In the genomic region with DNA sequence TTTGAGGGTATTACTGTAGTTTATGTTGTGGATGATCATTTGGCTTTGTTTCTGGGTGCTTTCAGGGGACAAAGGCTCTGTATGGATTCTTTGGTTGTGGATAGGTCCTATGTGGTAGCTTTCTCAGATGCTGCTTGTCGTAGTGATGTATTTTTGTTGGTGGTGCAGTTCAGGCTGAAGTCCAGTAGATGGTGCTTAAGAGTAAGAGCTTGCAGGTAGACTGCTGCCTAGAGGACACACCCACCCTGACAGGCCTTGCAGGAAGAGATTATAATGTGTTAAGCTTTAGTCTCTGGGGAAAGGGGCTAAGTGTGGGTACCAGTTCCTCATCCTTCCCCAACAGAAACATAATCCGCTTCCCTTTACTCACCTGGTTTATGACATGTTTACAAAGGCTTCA, we compare ENCODE assay signal across 8 cellular contexts.
DNase-seq lines count a peak whose midpoint lies in the region; ATAC-seq and TF ChIP-seq lines count a peak whose summit lies in the region.

No MANE protein-coding gene starts in this region.

- CTCF ChIA-PET in CD4-positive, alpha-beta T cell (lab: Charles Lee): no interaction called here

- no peaks in the 10 kb centered on the region for H3K4me1 ChIP-seq in iPS DF 6.9 (ENCODE audit: control insufficient read depth, insufficient read depth, low read length)

- H3K27me3 Mint-ChIP-seq in CD4-positive, alpha-beta T cell: no peaks in the 10 kb centered on the region

- no peak overlapping the region for H3K4me3 Mint-ChIP-seq in CD4-positive, alpha-beta T cell

- no peak for ATAC-seq in CD4-positive, alpha-beta T cell (ENCODE audit: poor library complexity)

- DNase-seq in activated T-cell treated with anti-CD3 and anti-CD28 coated beads for 48 hours (ENCODE audit: low read depth): peak; percentile 4
- DNase-seq in activated T-cell treated with anti-CD3 and anti-CD28 coated beads for 4 hours: no peak
- DNase-seq in H4 (ENCODE audit: low spot score): peak; percentile 73
- DNase-seq in Kasumi-1 (lab: John Stamatoyannopoulos, UW): peak; percentile 77 to 79
- DNase-seq in SK-MEL-5 (ENCODE audit: low read depth, low spot score): peak; percentile 75
- peak; percentile 74 for DNase-seq in iPS DF 6.9 (ENCODE audit: low read depth, low spot score)
- DNase-seq in CD4-positive, alpha-beta T cell: no peak
- DNase-seq in NCI-H226: no peak

- in situ Hi-C loops in SK-MEL-5 (cut with HindIII; ENCODE audit: low pct_unique_long_range_greater_than_20kb, low sequenced_read_pairs): no loop called here

- H3K27ac ChIP-seq in iPS DF 6.9 (ENCODE audit: low read length): no peak overlapping the region
- no peak overlapping the region for H3K27ac ChIP-seq in CD4-positive, alpha-beta T cell (ENCODE audit: low read depth, low read length)

- H3K9me3 Mint-ChIP-seq in CD4-positive, alpha-beta T cell: peaks cover 7% of the 10 kb centered on the region

- H3K4me3 ChIP-seq in iPS DF 6.9 (ENCODE audit: low read length): no peak overlapping the region

- intact Hi-C loops in CD4-positive, alpha-beta T cell (cut with DNase I, micrococcal nuclease): no loop called here

- no peaks in the 10 kb centered on the region for H3K36me3 Mint-ChIP-seq in CD4-positive, alpha-beta T cell (ENCODE audit: low read depth)

- no peaks in the 10 kb centered on the region for H3K36me3 ChIP-seq in iPS DF 6.9 (ENCODE audit: control insufficient read depth, insufficient read depth, low read length)

- no peak for TF ChIP-seq CTCF in CD4-positive, alpha-beta T cell (IDR thresholded peaks at IDR 0.05)

- H3K27me3 ChIP-seq in iPS DF 6.9 (ENCODE audit: control insufficient read depth, insufficient read depth, low read length): no peaks in the 10 kb centered on the region
- no peaks in the 10 kb centered on the region for H3K27me3 ChIP-seq in CD4-positive, alpha-beta T cell (ENCODE audit: control insufficient read depth, insufficient read depth, low read length)

- no peaks in the 10 kb centered on the region for H3K9me3 ChIP-seq in iPS DF 6.9 (ENCODE audit: control insufficient read depth, insufficient read depth, low read length)
- H3K9me3 ChIP-seq in CD4-positive, alpha-beta T cell (ENCODE audit: control insufficient read depth, low read length): no peaks in the 10 kb centered on the region

- POLR2A ChIA-PET in CD4-positive, alpha-beta T cell (lab: Charles Lee): no interaction called here

- no peaks in the 10 kb centered on the region for H3K4me1 Mint-ChIP-seq in CD4-positive, alpha-beta T cell (ENCODE audit: low read depth)

- no CpG with 5 or more reads among the region's 2 CpGs for WGBS in iPS DF 6.9 (ENCODE audit: insufficient coverage, insufficient read length)

- H3K27ac Mint-ChIP-seq in CD4-positive, alpha-beta T cell: no peak overlapping the region

Comparison
In these comparisons a context has a peak if more than half of its experiments do, and no peak if none do; other contexts are left out.
1. DNase-seq: peak in activated T-cell treated with anti-CD3 and anti-CD28 coated beads for 48 hours (single experiment), H4 (single experiment), Kasumi-1 (2 of 2), SK-MEL-5 (single experiment) and iPS DF 6.9 (single experiment); none in activated T-cell treated with anti-CD3 and anti-CD28 coated beads for 4 hours (single experiment), CD4-positive, alpha-beta T cell (0 of 10) and NCI-H226 (single experiment).